In genomic region chr22:37183432-37184379, GRCh38 we compare ENCODE assay signal across 18 cellular contexts. TPM values are rescaled to one million over a fixed set of nuclear protein-coding genes. Genes with fewer than 3 reads are reported as not detected.
DNase-seq lines count a peak whose midpoint lies in the region; ATAC-seq and TF ChIP-seq lines count a peak whose summit lies in the region.
"Had no signal": no experiment of that assay in that cellular context is flagged by ENCODE, and none has a peak within 500 bp of the region (broad histone marks: within the 10 kb centered on the region; RNA-seq: fewer than 3 reads in every experiment).

No MANE protein-coding gene starts in this region.

- peak overlapping the region; percentile 49 to 89 (median 76) for H3K27ac Mint-ChIP-seq in immature natural killer cell
- peak overlapping the region; percentile 88 for H3K27ac Mint-ChIP-seq in stimulated activated effector memory CD8-positive, alpha-beta T cell treated with anti-CD3 and anti-CD28 coated beads, Interleukin-12 subunit alpha, Interleukin-12 subunit beta, amount 100 ng/mL, for 72 hours
- H3K27ac Mint-ChIP-seq: stimulated activated naive B cell treated with anti-CD40 and anti-IgM and Interleukin-4, amounts not matched to agents 10 μg/mL and 1 μg/mL and 100 μg/mL, for 72 hours had no signal

- no peaks in the 10 kb centered on the region for H3K36me3 ChIP-seq in OCI-LY3 (replicated peaks; ENCODE audit: low read depth, low read length)

- H3K9me3 Mint-ChIP-seq in immature natural killer cell: no peaks in the 10 kb centered on the region
- no peaks in the 10 kb centered on the region for H3K9me3 Mint-ChIP-seq in stimulated activated effector memory CD8-positive, alpha-beta T cell treated with anti-CD3 and anti-CD28 coated beads, Interleukin-12 subunit alpha, Interleukin-12 subunit beta, amount 100 ng/mL, for 72 hours
- H3K9me3 Mint-ChIP-seq: stimulated activated naive B cell treated with anti-CD40 and anti-IgM and Interleukin-4, amounts not matched to agents 10 μg/mL and 1 μg/mL and 100 μg/mL, for 72 hours had no signal

- no peak for TF ChIP-seq POLR2A in lower leg skin (IDR thresholded peaks at IDR 0.05)

- H3K9me3 ChIP-seq in OCI-LY3 (ENCODE audit: insufficient read depth, low read length): no peaks in the 10 kb centered on the region

- H3K27me3 ChIP-seq in OCI-LY3 (ENCODE audit: low read depth, low read length): peaks cover 24% of the 10 kb centered on the region

- H3K4me3 Mint-ChIP-seq in immature natural killer cell: peak overlapping the region in 4 of 5 donors; percentile 23 to 75 (median 48)
- no peak overlapping the region for H3K4me3 Mint-ChIP-seq in stimulated activated effector memory CD8-positive, alpha-beta T cell treated with anti-CD3 and anti-CD28 coated beads, Interleukin-12 subunit alpha, Interleukin-12 subunit beta, amount 100 ng/mL, for 72 hours
- H3K4me3 Mint-ChIP-seq: stimulated activated naive B cell treated with anti-CD40 and anti-IgM and Interleukin-4, amounts not matched to agents 10 μg/mL and 1 μg/mL and 100 μg/mL, for 72 hours had no signal

- ATAC-seq in left cardiac atrium (no peak), GM21825 (IDR thresholded peaks at IDR 0.05; ENCODE audit: unreplicated experiment) (no peak)
- peak; percentile 32 for ATAC-seq in stimulated activated effector memory CD8-positive, alpha-beta T cell treated with anti-CD3 and anti-CD28 coated beads, Interleukin-12 subunit alpha, Interleukin-12 subunit beta, amount 100 ng/mL, for 72 hours
- ATAC-seq: stimulated activated naive B cell treated with anti-CD40 and anti-IgM and Interleukin-4, amounts not matched to agents 10 μg/mL and 1 μg/mL and 100 μg/mL, for 72 hours had no signal

- H3K27ac ChIP-seq in OCI-LY3 (ENCODE audit: low read length): no peak overlapping the region
- H3K27ac ChIP-seq: GM23248, SK-N-MC had no signal

- H3K27me3 Mint-ChIP-seq in immature natural killer cell (ENCODE audit: low read depth in 3 of 3): peaks cover 2 to 3% (median 3%) of the 10 kb centered on the region in 3 donors

- H3K4me1 Mint-ChIP-seq in immature natural killer cell: peaks cover 56 to 61% of the 10 kb centered on the region in 2 donors
- peaks cover 70% of the 10 kb centered on the region for H3K4me1 Mint-ChIP-seq in stimulated activated effector memory CD8-positive, alpha-beta T cell treated with anti-CD3 and anti-CD28 coated beads, Interleukin-12 subunit alpha, Interleukin-12 subunit beta, amount 100 ng/mL, for 72 hours

- peaks cover 10% of the 10 kb centered on the region for H3K4me1 ChIP-seq in OCI-LY3 (ENCODE audit: low read length)

- no peaks in the 10 kb centered on the region for H4K20me1 ChIP-seq in OCI-LY3 (ENCODE audit: insufficient read depth, low read length)

- H2AFZ ChIP-seq in OCI-LY3 (ENCODE audit: low read depth, low read length): no peak overlapping the region
- H2AFZ ChIP-seq: GM23248 had no signal

- H3K79me2 ChIP-seq in OCI-LY3 (ENCODE audit: low read length): no peaks in the 10 kb centered on the region

- WGBS in lower leg skin, 2 donors: 74 to 84% methylated on average over 17 of the region's 17 CpGs

- peak; percentile 55 for TF ChIP-seq CTCF in OCI-LY3 (IDR thresholded peaks at IDR 0.05; ENCODE audit: low read depth, low read length)
- TF ChIP-seq CTCF in lower leg skin (IDR thresholded peaks at IDR 0.05): no peak

- no peaks in the 10 kb centered on the region for H3K36me3 Mint-ChIP-seq in immature natural killer cell
- peaks cover 6% of the 10 kb centered on the region for H3K36me3 Mint-ChIP-seq in stimulated activated effector memory CD8-positive, alpha-beta T cell treated with anti-CD3 and anti-CD28 coated beads, Interleukin-12 subunit alpha, Interleukin-12 subunit beta, amount 100 ng/mL, for 72 hours

- H3K4me3 ChIP-seq in OCI-LY3 (ENCODE audit: low read length) (no peak overlapping the region), lower leg skin (ENCODE audit: low read depth, poor library complexity, severe bottlenecking) (no peak overlapping the region)
- H3K4me3 ChIP-seq: GM23248, SK-N-MC had no signal

- no peak overlapping the region for H3K9ac ChIP-seq in OCI-LY3 (ENCODE audit: low read length)
- H3K9ac ChIP-seq: GM23248 had no signal

- intact Hi-C loops in left cardiac atrium (cut with DNase I) (no loop called here), cardiac septum (cut with DNase I) (no loop called here), lower leg skin (cut with DNase I; ENCODE audit: low total_unique reads) (no loop called here)

- peak; percentile 13 for DNase-seq in left cardiac atrium
- no peak for DNase-seq in cardiac septum (ENCODE audit: low spot score)
- DNase-seq in immature natural killer cell: peak; percentile 28 to 39 (median 38)
- no peak for DNase-seq in stimulated activated effector memory CD8-positive, alpha-beta T cell treated with anti-CD3 and anti-CD28 coated beads, Interleukin-12 subunit alpha, Interleukin-12 subunit beta, amount 100 ng/mL, for 72 hours (ENCODE audit: low spot score in 2 of 2)
- DNase-seq in NK-92 (lab: John Stamatoyannopoulos, UW; ENCODE audit: unreplicated experiment): no peak
- DNase-seq in lower leg skin (ENCODE audit: low spot score in 2 of 2): no peak
- DNase-seq: AML-193; DND-41; GM23248; Kasumi-1; NCI-H2081; NCI-H748 treated with DMSO at 0.1 percent for 48 hours; retina; stimulated activated CD4-positive, alpha-beta T cell treated with anti-CD3 and anti-CD28 coated beads, Interleukin-4, amount 100 ng/mL, for 24 hours; stimulated activated naive B cell treated with anti-CD40 and anti-IgM and Interleukin-4, amounts not matched to agents 10 μg/mL and 1 μg/mL and 100 μg/mL, for 72 hours had no signal

- H3K4me2 ChIP-seq in OCI-LY3 (ENCODE audit: low read length): no peak overlapping the region

RNA-seq across cellular contexts. Expression of gene C1QTNF6, which starts 4.3 kb away (rescaled TPM):
- total RNA-seq in left cardiac atrium (1 to 10 TPM; 1.8 to 2.9 TPM), cardiac septum (2.8 TPM), lower leg skin (1 to 10 TPM in 3 of 4 donors, under 1 TPM in 1; 0.81 to 8.9 (median 2.1) TPM)
- 1 to 10 TPM in 2 of 3 donors, not detected in 1; 1.5 to 1.8 TPM for polyA plus RNA-seq in immature natural killer cell

RNA-seq across cellular contexts. Expression of gene SSTR3, which starts 28.6 kb away (rescaled TPM):
- total RNA-seq in left cardiac atrium: not detected
- total RNA-seq in cardiac septum: not detected
- not detected for polyA plus RNA-seq in immature natural killer cell
- not detected for total RNA-seq in lower leg skin
- total RNA-seq: GM23248 had no signal
- polyA plus RNA-seq: GM23248 had no signal

RNA-seq across cellular contexts. Expression of gene IL2RB, which starts 34.0 kb away (rescaled TPM):
- total RNA-seq in left cardiac atrium (1 to 10 TPM in 1 of 2 donors, under 1 TPM in 1; 0.34 to 2.0 TPM), cardiac septum (0.51 TPM), lower leg skin (10 to 100 TPM in 1 of 4 donors, 1 to 10 TPM in 3; 6.1 to 15.9 (median 8.8) TPM)
- polyA plus RNA-seq in immature natural killer cell: 1,000 to 10,000 TPM in 1 of 3 donors, 100 to 1,000 TPM in 2; 863 to 2,762 (median 893) TPM
- total RNA-seq: GM23248 had no signal

Comparison
In these comparisons a context has a peak if more than half of its experiments do, and no peak if none do; other contexts are left out.
1. DNase-seq: peak in left cardiac atrium (single experiment) and immature natural killer cell (3 of 3); none in cardiac septum (single experiment), stimulated activated effector memory CD8-positive, alpha-beta T cell treated with anti-CD3 and anti-CD28 coated beads, Interleukin-12 subunit alpha, Interleukin-12 subunit beta, amount 100 ng/mL, for 72 hours (0 of 2), NK-92 (single experiment) and lower leg skin (0 of 2).